28 cellular contexts compared by ENCODE assay signal in the genomic region with DNA sequence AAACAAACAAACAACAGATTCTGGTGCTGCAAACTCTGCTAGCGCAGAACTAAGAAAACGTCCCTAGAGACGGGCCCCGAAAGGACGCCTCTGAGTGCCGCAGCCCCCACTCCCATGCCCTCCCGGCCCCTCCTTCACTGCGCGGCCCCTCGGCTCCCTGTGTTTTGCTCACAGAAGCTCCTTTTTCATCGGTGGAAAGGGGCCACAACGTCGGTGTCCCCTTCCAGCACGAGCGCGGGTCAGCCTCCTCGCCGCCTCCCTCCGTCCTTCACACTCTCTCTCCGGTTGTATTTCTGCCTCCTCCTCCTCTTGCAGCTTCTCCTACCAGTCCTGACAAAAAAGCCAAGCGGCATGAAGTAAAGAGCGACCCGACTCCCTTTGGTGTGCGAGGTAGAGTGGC. TPM values are rescaled to one million over a fixed set of nuclear protein-coding genes. Genes with fewer than 3 reads are reported as not detected.
"Had no signal": no experiment of that assay in that cellular context is flagged by ENCODE, and none has a peak within 500 bp of the region (broad histone marks: within the 10 kb centered on the region; RNA-seq: fewer than 3 reads in every experiment).

No MANE protein-coding gene starts in this region.

- H3K4me1 ChIP-seq: esophagus muscularis mucosa, gastrocnemius medialis, neural progenitor cell, pancreas, prostate gland, right lobe of liver, spleen, tibial artery, upper lobe of left lung, vagina had no signal

- H2AFZ ChIP-seq: neural progenitor cell had no signal

- H3K9me3 Mint-ChIP-seq: immature natural killer cell; memory B cell; mesothelial cell of epicardium; natural killer cell; neural progenitor cell; stimulated activated memory B cell treated with anti-CD40 and anti-IgM and Interleukin-4, amounts not matched to agents 10 μg/mL and 1 μg/mL and 100 μg/mL, for 72 hours; stimulated activated naive CD8-positive, alpha-beta T cell treated with anti-CD3 and anti-CD28 coated beads, Interleukin-15, Interleukin-2, amounts not matched to agents 100 ng/mL and 50 ng/mL, for 24 hours had no signal

- H3K9me3 ChIP-seq: esophagus muscularis mucosa, gastrocnemius medialis, pancreas, prostate gland, right lobe of liver, spleen, tibial artery, upper lobe of left lung, vagina had no signal

- H3K4me1 Mint-ChIP-seq: immature natural killer cell; memory B cell; natural killer cell; stimulated activated memory B cell treated with anti-CD40 and anti-IgM and Interleukin-4, amounts not matched to agents 10 μg/mL and 1 μg/mL and 100 μg/mL, for 72 hours had no signal

- H3K36me3 ChIP-seq: gastrocnemius medialis, neural progenitor cell, prostate gland had no signal

- H3K27me3 ChIP-seq: gastrocnemius medialis, neural progenitor cell, pancreas, right lobe of liver, upper lobe of left lung, vagina had no signal

- ATAC-seq: gastrocnemius medialis; left colon; natural killer cell; pancreas; right lobe of liver; stimulated activated memory B cell treated with anti-CD40 and anti-IgM and Interleukin-4, amounts not matched to agents 10 μg/mL and 1 μg/mL and 100 μg/mL, for 72 hours had no signal

- H3K4me3 ChIP-seq: coronary artery, esophagus muscularis mucosa, gastrocnemius medialis, neural progenitor cell, pancreas, prostate gland, right lobe of liver, spleen, tibial artery, upper lobe of left lung, vagina had no signal

- H3K27ac ChIP-seq: coronary artery, epithelial cell of prostate, esophagus muscularis mucosa, gastrocnemius medialis, neural progenitor cell, pancreas, prostate gland, right lobe of liver, spleen, tibial artery, upper lobe of left lung, vagina had no signal

- H3K36me3 Mint-ChIP-seq: immature natural killer cell; natural killer cell; stimulated activated memory B cell treated with anti-CD40 and anti-IgM and Interleukin-4, amounts not matched to agents 10 μg/mL and 1 μg/mL and 100 μg/mL, for 72 hours had no signal

- H3K27me3 Mint-ChIP-seq: stimulated activated naive CD8-positive, alpha-beta T cell treated with anti-CD3 and anti-CD28 coated beads, Interleukin-15, Interleukin-2, amounts not matched to agents 100 ng/mL and 50 ng/mL, for 24 hours had no signal

- DNase-seq: effector memory CD4-positive, alpha-beta T cell; gastrocnemius medialis; immature natural killer cell; left colon; natural killer cell; occipital lobe; stimulated activated CD4-positive, alpha-beta T cell treated with anti-CD3 and anti-CD28 coated beads, Interleukin-15, amount 100 ng/mL, for 24 hours; stimulated activated CD4-positive, alpha-beta T cell treated with anti-CD3 and anti-CD28 coated beads, Interleukin-1b, Interleukin-23, amount 100 ng/mL, for 48 hours; stimulated activated CD4-positive, alpha-beta T cell treated with anti-CD3 and anti-CD28 coated beads, Interleukin-4, amount 100 ng/mL, for 24 hours; tibial artery had no signal

- H3K9ac ChIP-seq: neural progenitor cell had no signal

- H3K27ac Mint-ChIP-seq: memory B cell; mesothelial cell of epicardium; natural killer cell; neural progenitor cell; stimulated activated memory B cell treated with anti-CD40 and anti-IgM and Interleukin-4, amounts not matched to agents 10 μg/mL and 1 μg/mL and 100 μg/mL, for 72 hours; stimulated activated naive CD8-positive, alpha-beta T cell treated with anti-CD3 and anti-CD28 coated beads, Interleukin-15, Interleukin-2, amounts not matched to agents 100 ng/mL and 50 ng/mL, for 24 hours had no signal

- H3K4me2 ChIP-seq: neural progenitor cell had no signal

- H3K4me3 Mint-ChIP-seq: immature natural killer cell; memory B cell; mesothelial cell of epicardium; natural killer cell; neural progenitor cell; stimulated activated memory B cell treated with anti-CD40 and anti-IgM and Interleukin-4, amounts not matched to agents 10 μg/mL and 1 μg/mL and 100 μg/mL, for 72 hours; stimulated activated naive CD8-positive, alpha-beta T cell treated with anti-CD3 and anti-CD28 coated beads, Interleukin-15, Interleukin-2, amounts not matched to agents 100 ng/mL and 50 ng/mL, for 24 hours had no signal

RNA-seq across cellular contexts. Expression of a gene that starts 14.8 kb away (rescaled TPM):
- total RNA-seq: dermis microvascular lymphatic vessel endothelial cell, fibroblast of villous mesenchyme, myocyte, spleen, vagina had no signal
- polyA plus RNA-seq: keratinocyte had no signal

RNA-seq across cellular contexts. Expression of a gene that starts 31.8 kb away (rescaled TPM):
- total RNA-seq: dermis microvascular lymphatic vessel endothelial cell, natural killer cell had no signal
- polyA plus RNA-seq: immature natural killer cell, keratinocyte had no signal
